ENCODE assay signal across 13 cellular contexts in the genomic region with DNA sequence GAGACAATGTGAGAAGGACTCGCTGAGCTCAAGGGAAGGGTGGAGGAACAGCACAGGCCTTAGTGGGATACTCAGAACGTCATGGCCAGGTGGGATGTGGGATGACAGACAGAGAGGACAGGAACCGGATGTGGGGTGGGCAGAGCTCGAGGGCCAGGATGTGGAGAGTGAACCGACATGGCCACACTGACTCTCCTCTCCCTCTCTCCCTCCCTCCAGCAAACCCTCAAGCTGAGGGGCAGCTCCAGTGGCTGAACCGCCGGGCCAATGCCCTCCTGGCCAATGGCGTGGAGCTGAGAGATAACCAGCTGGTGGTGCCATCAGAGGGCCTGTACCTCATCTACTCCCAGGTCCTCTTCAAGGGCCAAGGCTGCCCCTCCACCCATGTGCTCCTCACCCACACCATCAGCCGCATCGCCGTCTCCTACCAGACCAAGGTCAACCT. TPM values are rescaled to one million over a fixed set of nuclear protein-coding genes. Genes with fewer than 3 reads are reported as not detected.
DNase-seq lines count a peak whose midpoint lies in the region; TF ChIP-seq lines count a peak whose summit lies in the region.
"Had no signal": no experiment of that assay in that cellular context is flagged by ENCODE, and none has a peak within 500 bp of the region (broad histone marks: within the 10 kb centered on the region; RNA-seq: fewer than 3 reads in every experiment).

No MANE protein-coding gene starts in this region.

- DNase-seq in NB4 (ENCODE audit: low read depth) (peak; percentile 84), osteoblast (ENCODE audit: insufficient read length, low spot score, missing footprints) (peak; percentile 36), NCI-H2196 (lab: John Stamatoyannopoulos, UW; ENCODE audit: unreplicated experiment) (no peak), ecto neural progenitor cell (ENCODE audit: low spot score) (no peak), NCI-H1092 (lab: John Stamatoyannopoulos, UW) (no peak), NCI-H82 treated with DMSO at 0.1 percent for 48 hours (lab: John Stamatoyannopoulos, UW; ENCODE audit: unreplicated experiment) (no peak)
- DNase-seq: cortex of kidney, DMS79, NCI-H1092 treated with DMSO at 0.1 percent for 48 hours, PC-9 had no signal

- peaks cover 44% of the 10 kb centered on the region for H3K36me3 Mint-ChIP-seq in activated naive CD4-positive, alpha-beta T cell treated with anti-CD3 and anti-CD28 coated beads, Interleukin-2, amount 50 U/mL, for 24 hours

- no peak overlapping the region for H2AFZ ChIP-seq in osteoblast (ENCODE audit: low read length)
- H2AFZ ChIP-seq: PC-9 had no signal

- H3K36me3 ChIP-seq in osteoblast (ENCODE audit: insufficient read depth, low read length) = no peaks in the 10 kb centered on the region
- H3K36me3 ChIP-seq: vagina had no signal

- no peaks in the 10 kb centered on the region for H3K9me3 Mint-ChIP-seq in activated naive CD4-positive, alpha-beta T cell treated with anti-CD3 and anti-CD28 coated beads, Interleukin-2, amount 50 U/mL, for 24 hours

- H3K27ac ChIP-seq in osteoblast (ENCODE audit: low read depth, low read length) = no peak overlapping the region
- H3K27ac ChIP-seq: PC-9, vagina had no signal

- H3K27ac Mint-ChIP-seq in activated naive CD4-positive, alpha-beta T cell treated with anti-CD3 and anti-CD28 coated beads, Interleukin-2, amount 50 U/mL, for 24 hours = peak overlapping the region; percentile 99

- H3K4me3 ChIP-seq in GM08714 (ENCODE audit: low read length) (peak overlapping the region; percentile 84), NB4 (ENCODE audit: low read depth, low read length) (peak overlapping the region; percentile 98), osteoblast (ENCODE audit: insufficient read depth, low read length) (no peak overlapping the region)
- H3K4me3 ChIP-seq: PC-9 had no signal

- no peaks in the 10 kb centered on the region for H3K9me3 ChIP-seq in osteoblast (ENCODE audit: low read depth, low read length)
- H3K9me3 ChIP-seq: vagina had no signal

- TF ChIP-seq POLR2A in NB4 (IDR thresholded peaks at IDR 0.05; ENCODE audit: extremely low read depth, insufficient read length) = peak; percentile 35

- H4K20me1 ChIP-seq in osteoblast (ENCODE audit: insufficient read depth, low read length) = no peaks in the 10 kb centered on the region

- H3K4me1 ChIP-seq in osteoblast (ENCODE audit: insufficient read depth, low read length) = peaks cover 14% of the 10 kb centered on the region

- no peaks in the 10 kb centered on the region for H3K27me3 Mint-ChIP-seq in activated naive CD4-positive, alpha-beta T cell treated with anti-CD3 and anti-CD28 coated beads, Interleukin-2, amount 50 U/mL, for 24 hours

- TF ChIP-seq CTCF in NB4 (IDR thresholded peaks at IDR 0.05; ENCODE audit: low read depth, low read length) (no peak), osteoblast (IDR thresholded peaks at IDR 0.05; ENCODE audit: extremely low read depth, low read depth, low read length) (no peak)

- peaks cover 78% of the 10 kb centered on the region for H3K4me1 Mint-ChIP-seq in activated naive CD4-positive, alpha-beta T cell treated with anti-CD3 and anti-CD28 coated beads, Interleukin-2, amount 50 U/mL, for 24 hours

- H3K27me3 ChIP-seq in osteoblast (ENCODE audit: insufficient read depth, low read length) = no peaks in the 10 kb centered on the region
- H3K27me3 ChIP-seq: vagina had no signal

- no peaks in the 10 kb centered on the region for H3K79me2 ChIP-seq in osteoblast (ENCODE audit: insufficient read depth, low read length)

- no peak overlapping the region for H3K4me2 ChIP-seq in osteoblast (ENCODE audit: insufficient read depth, low read length)
- H3K4me2 ChIP-seq: PC-9 had no signal

- peak overlapping the region; percentile 99 for H3K4me3 Mint-ChIP-seq in activated naive CD4-positive, alpha-beta T cell treated with anti-CD3 and anti-CD28 coated beads, Interleukin-2, amount 50 U/mL, for 24 hours

RNA-seq across cellular contexts. Expression of gene TNF, which starts 1.6 kb away (rescaled TPM):
- not detected in 2 replicates for total RNA-seq in osteoblast
- total RNA-seq: PC-9, vagina had no signal

RNA-seq across cellular contexts. Expression of gene LTA, which starts 4.8 kb away (rescaled TPM):
- not detected in 2 replicates for total RNA-seq in osteoblast
- total RNA-seq: PC-9, vagina had no signal

RNA-seq across cellular contexts. Expression of gene LTB, which starts 5.3 kb away (rescaled TPM):
- total RNA-seq in osteoblast = 0.29 TPM in 1 of 2 replicates, not detected in the other
- total RNA-seq: PC-9 had no signal

RNA-seq across cellular contexts. Expression of gene LST1, which starts 9.2 kb away (rescaled TPM):
- total RNA-seq in osteoblast = 0.29 TPM in 1 of 2 replicates, not detected in the other
- total RNA-seq: vagina had no signal

RNA-seq across cellular contexts. Expression of gene NCR3, which starts 15.9 kb away (rescaled TPM):
- not detected in 2 replicates for total RNA-seq in osteoblast
- total RNA-seq: PC-9, vagina had no signal

Comparison
In these comparisons a context has a peak if more than half of its experiments do, and no peak if none do; other contexts are left out.
1. DNase-seq: peak in NB4 (single experiment) and osteoblast (single experiment); none in NCI-H2196 (single experiment), ecto neural progenitor cell (single experiment), NCI-H1092 (single experiment) and NCI-H82 treated with DMSO at 0.1 percent for 48 hours (single experiment).